Comparison of ENCODE assay signal across 8 cellular contexts in the genomic region with DNA sequence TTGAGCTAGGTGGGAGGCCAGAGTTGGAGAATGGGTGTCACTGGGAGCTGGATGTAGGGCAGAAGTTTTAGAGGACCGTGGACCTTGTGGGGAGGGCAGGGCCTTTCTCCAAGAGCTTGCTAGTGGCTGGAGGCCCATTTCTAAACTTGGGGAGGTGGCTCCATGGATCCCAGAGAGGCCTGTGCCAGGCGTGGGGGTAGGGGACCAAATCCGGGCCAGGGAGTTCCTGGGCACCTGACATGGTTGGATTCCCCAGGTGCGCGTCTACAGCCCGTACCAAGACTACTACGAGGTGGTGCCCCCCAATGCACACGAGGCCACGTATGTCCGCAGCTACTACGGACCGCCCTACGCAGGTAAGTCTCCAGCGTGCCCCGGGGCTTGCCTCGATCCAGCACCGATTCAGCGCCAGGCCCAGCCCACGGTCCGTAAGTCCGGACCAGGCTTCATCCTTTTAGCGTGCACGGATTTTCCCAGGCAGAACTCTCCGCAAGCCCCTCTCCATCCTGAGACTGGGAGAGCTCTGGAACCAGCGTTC. TPM values are rescaled to one million over a fixed set of nuclear protein-coding genes. Genes with fewer than 3 reads are reported as not detected.
DNase-seq lines count a peak whose midpoint lies in the region; ATAC-seq and TF ChIP-seq lines count a peak whose summit lies in the region.

No MANE protein-coding gene starts in this region.

- H3K4me2 ChIP-seq in OCI-LY3 (ENCODE audit: low read length), result peak overlapping the region; percentile 93

- no peaks in the 10 kb centered on the region for H3K9me3 ChIP-seq in CD8-positive, alpha-beta memory T cell (ENCODE audit: low read length)
- H3K9me3 ChIP-seq in OCI-LY3 (ENCODE audit: insufficient read depth, low read length), result no peaks in the 10 kb centered on the region
- H3K9me3 ChIP-seq in esophagus muscularis mucosa, result no peaks in the 10 kb centered on the region
- no peaks in the 10 kb centered on the region for H3K9me3 ChIP-seq in psoas muscle

- H3K79me2 ChIP-seq in OCI-LY3 (ENCODE audit: low read length), result no peaks in the 10 kb centered on the region

- no peak overlapping the region for H3K4me3 ChIP-seq in CD8-positive, alpha-beta memory T cell (ENCODE audit: low read length)
- peak overlapping the region; percentile 78 for H3K4me3 ChIP-seq in OCI-LY3 (ENCODE audit: low read length)
- peak overlapping the region; percentile 36 to 50 (median 45) for H3K4me3 ChIP-seq in esophagus muscularis mucosa
- H3K4me3 ChIP-seq in psoas muscle, result peak overlapping the region; percentile 59

- intact Hi-C loops in esophagus muscularis mucosa (cut with DNase I) (loop anchor here (2.0 to 5.0 kb wide), 2 partner anchors 258 to 308 kb away; no protein-coding TSS in a partner anchor), psoas muscle (cut with DNase I) (loop anchor here (1.0 to 5.0 kb wide), 6 partner anchors 34 to 310 kb away; no protein-coding TSS in a partner anchor)

- DNase-seq in CD8-positive, alpha-beta memory T cell, result no peak
- DNase-seq in esophagus muscularis mucosa (ENCODE audit: extremely low spot score) (no peak), psoas muscle (no peak), cerebellum (ENCODE audit: low spot score) (no peak), dedifferentiated amniotic fluid mesenchymal stem cell (ENCODE audit: extremely low spot score) (no peak)

- peaks cover 7 to 13% (median 8%) of the 10 kb centered on the region in 3 donors for H3K4me1 Mint-ChIP-seq in CD8-positive, alpha-beta memory T cell

- no peaks in the 10 kb centered on the region for H3K27me3 ChIP-seq in CD8-positive, alpha-beta memory T cell (ENCODE audit: insufficient read depth, low read length, poor library complexity, severe bottlenecking)
- H3K27me3 ChIP-seq in OCI-LY3 (ENCODE audit: low read depth, low read length) (no peaks in the 10 kb centered on the region), esophagus muscularis mucosa (no peaks in the 10 kb centered on the region), psoas muscle (ENCODE audit: insufficient read depth in 3 of 3, low read length in 2 of 3) (no peaks in the 10 kb centered on the region)

- TF ChIP-seq POLR2A in esophagus muscularis mucosa (IDR thresholded peaks at IDR 0.05; ENCODE audit: low read depth), result no peak

- H3K36me3 ChIP-seq in CD8-positive, alpha-beta memory T cell (ENCODE audit: insufficient read depth, low read length), result no peaks in the 10 kb centered on the region
- H3K36me3 ChIP-seq in OCI-LY3 (replicated peaks; ENCODE audit: low read depth, low read length) (no peaks in the 10 kb centered on the region), esophagus muscularis mucosa (peaks cover 0 to 5% (median 0%) of the 10 kb centered on the region in 4 donors), psoas muscle (ENCODE audit: insufficient read depth in 1 of 2, low read depth in 1 of 2) (no peaks in the 10 kb centered on the region)

- 54% methylated on average over 11 of the region's 25 CpGs for WGBS in esophagus muscularis mucosa
- WGBS in psoas muscle, 3 donors, result 15 to 28% (median 20%) methylated on average over 20 to 25 of the region's 25 CpGs

- H3K36me3 Mint-ChIP-seq in CD8-positive, alpha-beta memory T cell, result peaks cover 0 to 23% (median 5%) of the 10 kb centered on the region in 3 donors

- POLR2A ChIA-PET in CD8-positive, alpha-beta memory T cell (lab: Charles Lee), result no interaction called here

- H3K4me1 ChIP-seq in CD8-positive, alpha-beta memory T cell (ENCODE audit: insufficient read depth, low read length), result peaks cover 7% of the 10 kb centered on the region
- H3K4me1 ChIP-seq in OCI-LY3 (ENCODE audit: low read length) (peaks cover 6% of the 10 kb centered on the region; the same call in 1 of the 2 replicates), esophagus muscularis mucosa (peaks cover 19 to 31% (median 26%) of the 10 kb centered on the region in 4 donors), psoas muscle (peaks cover 17% of the 10 kb centered on the region)

- peaks cover 0 to 3% of the 10 kb centered on the region in 2 donors for H3K27me3 Mint-ChIP-seq in CD8-positive, alpha-beta memory T cell

- no peak overlapping the region; the same call in 1 of the 2 replicates for H3K9ac ChIP-seq in OCI-LY3 (ENCODE audit: low read length)

- H3K4me3 Mint-ChIP-seq in CD8-positive, alpha-beta memory T cell, result peak overlapping the region in 4 of 7 donors; percentile 31 to 61 (median 45)

- no peak overlapping the region for H3K27ac ChIP-seq in CD8-positive, alpha-beta memory T cell (ENCODE audit: low read depth, low read length)
- no peak overlapping the region for H3K27ac ChIP-seq in OCI-LY3 (ENCODE audit: low read length)
- peak overlapping the region in 2 of 4 donors; percentile 39 to 44 for H3K27ac ChIP-seq in esophagus muscularis mucosa (replicated peaks in 1 of 4)
- H3K27ac ChIP-seq in psoas muscle, result no peak overlapping the region

- TF ChIP-seq CTCF in OCI-LY3 (IDR thresholded peaks at IDR 0.05; ENCODE audit: low read depth, low read length) (no peak), esophagus muscularis mucosa (IDR thresholded peaks at IDR 0.05) (no peak), psoas muscle (IDR thresholded peaks at IDR 0.05) (no peak)

- H4K20me1 ChIP-seq in OCI-LY3 (ENCODE audit: insufficient read depth, low read length), result no peaks in the 10 kb centered on the region

- ATAC-seq in psoas muscle (peak; percentile 18 to 37 (median 23)), HG03457 (IDR thresholded peaks at IDR 0.05; ENCODE audit: unreplicated experiment) (no peak), HG02763 (IDR thresholded peaks at IDR 0.05; ENCODE audit: unreplicated experiment) (no peak)

- no peak overlapping the region for H2AFZ ChIP-seq in OCI-LY3 (ENCODE audit: low read depth, low read length)

- H3K9me3 Mint-ChIP-seq in CD8-positive, alpha-beta memory T cell, result no peaks in the 10 kb centered on the region

- no peak for TF ChIP-seq EP300 in esophagus muscularis mucosa (IDR thresholded peaks at IDR 0.05)

- CTCF ChIA-PET in CD8-positive, alpha-beta memory T cell (lab: Charles Lee), result interaction anchor here (0.6 to 8.6 kb wide), 26 partner anchors 9 to 358 kb away, joined by 3 to 138 read pairs (median 4); a partner anchor contains a TSS

- H3K27ac Mint-ChIP-seq in CD8-positive, alpha-beta memory T cell, result no peak overlapping the region

RNA-seq across cellular contexts. Expression of a gene that starts 14.2 kb away (rescaled TPM):
- 10 to 100 TPM in 1 of 2 experiments, 1 to 10 TPM in 1; 9.1 to 10.3 TPM for total RNA-seq in CD8-positive, alpha-beta memory T cell
- polyA plus RNA-seq in CD8-positive, alpha-beta memory T cell, result 70.1 TPM
- total RNA-seq in esophagus muscularis mucosa (10 to 100 TPM; 35.5 to 58.1 (median 45.7) TPM), psoas muscle (10 to 100 TPM in 2 of 4 donors, 1 to 10 TPM in 2; 8.1 to 13.7 (median 9.9) TPM), cerebellum (7.4 TPM)
- 10 to 100 TPM in 1 of 3 donors, 1 to 10 TPM in 1, under 1 TPM in 1; 0.33 to 10.4 (median 5.2) TPM for polyA plus RNA-seq in psoas muscle

Comparison
In these comparisons a context has a peak if more than half of its experiments do, and no peak if none do; other contexts are left out.
1. ATAC-seq: peak in psoas muscle (4 of 4); none in HG03457 (single experiment) and HG02763 (single experiment).